8 cellular contexts compared by ENCODE assay signal in the genomic region with DNA sequence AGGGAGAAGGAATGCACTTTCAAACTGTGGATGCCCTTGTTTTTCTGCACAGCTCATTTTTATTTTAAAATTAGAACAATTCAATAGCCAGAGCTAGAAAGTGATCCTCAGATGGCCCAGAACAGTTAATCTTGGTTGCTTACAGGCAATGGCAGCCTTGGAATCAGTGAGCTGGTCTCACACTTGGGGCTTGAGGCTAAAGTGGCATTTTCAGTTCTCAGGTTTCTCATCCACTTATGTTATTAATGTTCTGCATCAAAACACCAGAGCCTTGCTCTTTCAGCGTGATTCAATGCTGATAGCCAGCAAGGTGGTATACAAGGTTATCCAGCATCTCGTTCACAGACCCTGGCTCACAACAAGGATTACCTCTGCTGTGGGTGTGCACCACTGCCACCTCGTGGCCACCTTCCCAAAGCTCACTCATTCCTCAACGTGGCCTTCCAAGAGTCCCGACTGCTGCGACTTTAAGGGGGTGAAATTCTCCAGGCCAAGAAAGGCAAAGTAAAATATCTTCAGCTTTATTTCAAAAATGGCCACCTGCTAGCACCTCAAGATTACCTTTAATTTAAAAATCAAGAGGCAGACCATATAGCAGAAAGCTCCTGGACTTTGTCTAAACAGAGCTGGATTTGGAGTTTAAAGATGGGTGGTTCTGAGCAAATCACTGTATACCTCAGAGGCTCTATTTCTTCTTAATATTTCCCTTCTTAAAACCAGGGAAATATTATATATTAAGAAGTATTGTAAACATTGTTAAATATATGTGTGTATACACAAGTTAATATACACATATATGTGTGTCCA. TPM values are rescaled to one million over a fixed set of nuclear protein-coding genes. Genes with fewer than 3 reads are reported as not detected.
DNase-seq lines count a peak whose midpoint lies in the region; ATAC-seq and TF ChIP-seq lines count a peak whose summit lies in the region.

No MANE protein-coding gene starts in this region.

- H3K27me3 ChIP-seq in HCT116 (ENCODE audit: insufficient read depth, low read length) (peaks cover 3% of the 10 kb centered on the region; the same call in 1 of the 2 replicates), mesenchymal stem cell (ENCODE audit: control insufficient read depth in 1 of 2, insufficient read depth in 1 of 2, low read length in 2 of 2) (no peaks in the 10 kb centered on the region)

- BruUV-seq in HCT116 (replicated peaks; lab: Mats Ljungman, UMichigan) = no TSS peak

- DNase-seq in activated gamma-delta T cell treated with Interleukin-2 at 50 U/mL for 16 hours (peak; percentile 33), activated gamma-delta T cell (lab: John Stamatoyannopoulos, UW) (no peak), HCT116 (ENCODE audit: low read depth, low spot score) (peak; percentile 32), LNCaP clone FGC (ENCODE audit: low read depth) (no peak), dermis microvascular lymphatic vessel endothelial cell (ENCODE audit: low read depth in 2 of 2) (peak; percentile 6 to 47), mesenchymal stem cell (peak; percentile 20)
- peak; percentile 15 to 56 for DNase-seq in stimulated activated effector memory CD8-positive, alpha-beta T cell treated with anti-CD3 and anti-CD28 coated beads, Interleukin-12 subunit alpha, Interleukin-12 subunit beta, amount 100 ng/mL, for 72 hours (ENCODE audit: low spot score in 2 of 2)

- no peak overlapping the region for H2BK15ac ChIP-seq in mesenchymal stem cell (ENCODE audit: low read depth, poor library complexity, severe bottlenecking)

- H3K27ac ChIP-seq in HCT116 (ENCODE audit: low read depth, low read length) = no peak overlapping the region
- H3K27ac ChIP-seq in VCaP = no peak overlapping the region
- H3K27ac ChIP-seq in mesenchymal stem cell (ENCODE audit: low read length, poor library complexity, severe bottlenecking) = no peak overlapping the region

- H3K23ac ChIP-seq in mesenchymal stem cell (ENCODE audit: low read length in 2 of 2) = no peak overlapping the region

- TF ChIP-seq RAD21 in HCT116 (IDR thresholded peaks at IDR 0.05; ENCODE audit: low read depth) = peak; percentile 47

- no peak overlapping the region for H3K4me3 Mint-ChIP-seq in stimulated activated effector memory CD8-positive, alpha-beta T cell treated with anti-CD3 and anti-CD28 coated beads, Interleukin-12 subunit alpha, Interleukin-12 subunit beta, amount 100 ng/mL, for 72 hours

- no peak overlapping the region for H3K4me3 ChIP-seq in HCT116 (replicated peaks in 1 of 2; ENCODE audit: low read depth in 1 of 2, low read length in 2 of 2)
- H3K4me3 ChIP-seq in LNCaP clone FGC (ENCODE audit: low read depth, low read length) = no peak overlapping the region
- H3K4me3 ChIP-seq in mesenchymal stem cell (ENCODE audit: insufficient read depth in 1 of 2, low read depth in 1 of 2, low read length in 2 of 2) = no peak overlapping the region

- H3K18ac ChIP-seq in mesenchymal stem cell (ENCODE audit: low read depth in 1 of 2, low read length in 2 of 2) = no peak overlapping the region

- 20% methylated on average over 6 of the region's 6 CpGs for WGBS in mesenchymal stem cell

- peak; percentile 89 for ATAC-seq in HCT116
- ATAC-seq in stimulated activated effector memory CD8-positive, alpha-beta T cell treated with anti-CD3 and anti-CD28 coated beads, Interleukin-12 subunit alpha, Interleukin-12 subunit beta, amount 100 ng/mL, for 72 hours = peak; percentile 77

- intact Hi-C loops in HCT116 (cut with micrococcal nuclease) = loop anchor here (1.0 to 2.0 kb wide), 2 partner anchors 748 to 764 kb away; no protein-coding TSS in a partner anchor

- H3K4me1 ChIP-seq in HCT116 (ENCODE audit: control insufficient read depth in 1 of 2, insufficient read depth in 2 of 2, low read length in 2 of 2) (no peaks in the 10 kb centered on the region), mesenchymal stem cell (ENCODE audit: control insufficient read depth, insufficient read depth, low read depth, low read length) (no peaks in the 10 kb centered on the region)

- no peak for TF ChIP-seq POLR2A in HCT116 (IDR thresholded peaks at IDR 0.05; ENCODE audit: borderline replicate concordance, extremely low read depth, insufficient read depth, insufficient read length)

- H3K36me3 Mint-ChIP-seq in stimulated activated effector memory CD8-positive, alpha-beta T cell treated with anti-CD3 and anti-CD28 coated beads, Interleukin-12 subunit alpha, Interleukin-12 subunit beta, amount 100 ng/mL, for 72 hours = no peaks in the 10 kb centered on the region

- H3K27ac Mint-ChIP-seq in stimulated activated effector memory CD8-positive, alpha-beta T cell treated with anti-CD3 and anti-CD28 coated beads, Interleukin-12 subunit alpha, Interleukin-12 subunit beta, amount 100 ng/mL, for 72 hours = no peak overlapping the region

- H3K9me3 ChIP-seq in HCT116 (ENCODE audit: control insufficient read depth in 1 of 2, insufficient read depth in 1 of 2, low read depth in 1 of 2, low read length in 2 of 2) (no peaks in the 10 kb centered on the region), mesenchymal stem cell (ENCODE audit: control insufficient read depth, low read length) (no peaks in the 10 kb centered on the region)

- no peak overlapping the region for H2AK5ac ChIP-seq in mesenchymal stem cell (ENCODE audit: low read length, severe bottlenecking)

- no peak overlapping the region for H4K91ac ChIP-seq in mesenchymal stem cell (ENCODE audit: low read length)

- no peak overlapping the region for H2AFZ ChIP-seq in HCT116 (ENCODE audit: low read depth, low read length, poor library complexity, severe bottlenecking)
- H2AFZ ChIP-seq in mesenchymal stem cell (ENCODE audit: low read depth, low read length) = no peak overlapping the region

- no peaks in the 10 kb centered on the region for H3K79me2 ChIP-seq in HCT116 (ENCODE audit: insufficient read depth, low read length)

- H2BK120ac ChIP-seq in mesenchymal stem cell (ENCODE audit: low read depth, low read length) = no peak overlapping the region

- TF ChIP-seq CTCF in HCT116 (IDR thresholded peaks at IDR 0.05 in 2 of 3, conservative IDR thresholded peaks at IDR 0.05 in 1 of 3; ENCODE audit: borderline replicate concordance in 1 of 3, insufficient read depth in 1 of 3, low read depth in 2 of 3, low read length in 2 of 3) = peak; percentile 36 to 87 (median 84); a peak in 5 of 6 replicates
- peak; percentile 88 for TF ChIP-seq CTCF in LNCaP clone FGC (IDR thresholded peaks at IDR 0.05; ENCODE audit: control insufficient read depth, extremely low read depth, insufficient read depth)
- TF ChIP-seq CTCF in VCaP (conservative IDR thresholded peaks at IDR 0.05) = peak; percentile 93

- H3K4ac ChIP-seq in mesenchymal stem cell (ENCODE audit: low read depth in 1 of 2, low read length in 2 of 2) = no peak overlapping the region

- H2BK12ac ChIP-seq in mesenchymal stem cell (ENCODE audit: low read length in 2 of 2) = no peak overlapping the region

- H3K9ac ChIP-seq in HCT116 (ENCODE audit: low read length) (no peak overlapping the region), mesenchymal stem cell (ENCODE audit: low read length) (no peak overlapping the region)

- H3K9me2 ChIP-seq in HCT116 (ENCODE audit: insufficient read depth) = no peaks in the 10 kb centered on the region

- POLR2A ChIA-PET in HCT116 (lab: Charles Lee) = no interaction called here

- no peak overlapping the region for H4K8ac ChIP-seq in mesenchymal stem cell (ENCODE audit: low read length)

- RAD21 ChIA-PET in HCT116 (lab: Charles Lee; ENCODE audit: low non-redundant PET in 1 of 2, low total read pairs in 2 of 2, uncharacterized antibody in 2 of 2, unreplicated experiment in 2 of 2) = no interaction called here

- H3K4me2 ChIP-seq in HCT116 (ENCODE audit: low read length) (no peak overlapping the region), mesenchymal stem cell (ENCODE audit: low read length, poor library complexity, severe bottlenecking) (no peak overlapping the region)

- no peaks in the 10 kb centered on the region for H4K20me1 ChIP-seq in HCT116 (ENCODE audit: insufficient read depth)

- peaks cover 5% of the 10 kb centered on the region for H3K4me1 Mint-ChIP-seq in stimulated activated effector memory CD8-positive, alpha-beta T cell treated with anti-CD3 and anti-CD28 coated beads, Interleukin-12 subunit alpha, Interleukin-12 subunit beta, amount 100 ng/mL, for 72 hours

- no peaks in the 10 kb centered on the region for H3K36me3 ChIP-seq in HCT116 (ENCODE audit: control insufficient read depth in 1 of 2, insufficient read depth in 2 of 2, low read length in 2 of 2)
- H3K36me3 ChIP-seq in mesenchymal stem cell (ENCODE audit: control insufficient read depth in 1 of 2, insufficient read depth in 2 of 2, low read depth in 1 of 2, low read length in 2 of 2) = no peaks in the 10 kb centered on the region

- H2BK5ac ChIP-seq in mesenchymal stem cell (ENCODE audit: low read depth, low read length, poor library complexity, severe bottlenecking) = no peak overlapping the region

- no peaks in the 10 kb centered on the region for H3K9me3 Mint-ChIP-seq in stimulated activated effector memory CD8-positive, alpha-beta T cell treated with anti-CD3 and anti-CD28 coated beads, Interleukin-12 subunit alpha, Interleukin-12 subunit beta, amount 100 ng/mL, for 72 hours

- no peaks in the 10 kb centered on the region for H3K79me1 ChIP-seq in mesenchymal stem cell (replicated peaks; ENCODE audit: low read length, poor library complexity, severe bottlenecking)

- CTCF ChIA-PET in HCT116 (lab: Charles Lee) = interaction anchor here (0.8 to 1.4 kb wide), 8 partner anchors 11 to 748 kb away, joined by 3 to 6 read pairs (median 4); no protein-coding TSS in a partner anchor

- H3K14ac ChIP-seq in mesenchymal stem cell (ENCODE audit: low read length in 2 of 2) = no peak overlapping the region

TF ChIP-seq in HCT116, 20 proteins besides CTCF, POLR2A, EP300 and RAD21 (continues in another document):
- TF ChIP-seq JUND (IDR thresholded peaks at IDR 0.05) = no peak
- TF ChIP-seq SRF (IDR thresholded peaks at IDR 0.05; ENCODE audit: low read depth) = no peak
- no peak for TF ChIP-seq SP1 (IDR thresholded peaks at IDR 0.05; ENCODE audit: low read depth)
- TF ChIP-seq FOSL1 (IDR thresholded peaks at IDR 0.05; ENCODE audit: low read depth) = no peak
- TF ChIP-seq YY1 (IDR thresholded peaks at IDR 0.05; ENCODE audit: extremely low read depth, insufficient replicate concordance, low read depth, low read length) = no peak

RNA-seq across cellular contexts. Expression of gene FSHB, which starts 34.2 kb away (rescaled TPM):
- total RNA-seq in HCT116 (2021; ENCODE audit: unreplicated experiment) = not detected
- not detected in 2 replicates for polyA plus RNA-seq in HCT116 (2012)
- total RNA-seq in dermis microvascular lymphatic vessel endothelial cell = not detected in 2 replicates
- polyA plus RNA-seq in mesenchymal stem cell (2013, experiment 1 of 2) = not detected
- not detected for polyA plus RNA-seq in mesenchymal stem cell (2013, experiment 2 of 2)

Comparison
In these comparisons a context has a peak if more than half of its experiments do, and no peak if none do; other contexts are left out.
1. DNase-seq: peak in activated gamma-delta T cell treated with Interleukin-2 at 50 U/mL for 16 hours (single experiment), HCT116 (single experiment), dermis microvascular lymphatic vessel endothelial cell (2 of 2), mesenchymal stem cell (single experiment) and stimulated activated effector memory CD8-positive, alpha-beta T cell treated with anti-CD3 and anti-CD28 coated beads, Interleukin-12 subunit alpha, Interleukin-12 subunit beta, amount 100 ng/mL, for 72 hours (2 of 2); none in activated gamma-delta T cell (single experiment) and LNCaP clone FGC (single experiment).
2. Peak in every context shown above with its lines, with median percentiles within 50 percentile points of each other: CTCF ChIP-seq.